In the genomic region with DNA sequence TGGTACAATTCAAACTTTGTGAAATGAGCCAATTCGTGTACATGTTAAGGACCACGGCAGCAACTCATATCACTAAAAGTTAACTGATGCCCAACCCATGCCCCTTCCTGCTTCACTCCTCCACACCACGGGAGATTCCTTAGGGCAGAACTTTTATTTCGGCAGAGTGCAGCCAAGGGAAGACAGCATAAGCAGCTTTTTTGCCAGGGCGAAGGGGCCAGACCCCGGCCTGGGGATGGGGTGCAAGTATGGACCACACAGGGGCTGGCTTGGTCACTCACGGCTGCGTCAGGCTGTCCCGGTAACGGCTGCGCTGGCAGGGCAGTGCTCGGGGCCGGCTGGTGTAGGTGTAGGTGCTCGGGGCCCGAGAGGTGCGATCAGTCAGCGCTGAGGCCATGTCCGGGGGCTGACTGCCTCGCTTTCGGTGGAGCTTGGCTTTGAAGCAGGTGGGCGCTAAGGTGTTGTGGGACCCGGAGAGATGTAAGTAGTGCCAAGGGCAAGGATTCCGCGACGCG, we compare ENCODE assay signal across 8 cellular contexts. TPM values are rescaled to one million over a fixed set of nuclear protein-coding genes. Genes with fewer than 3 reads are reported as not detected.
DNase-seq lines count a peak whose midpoint lies in the region; ATAC-seq and TF ChIP-seq lines count a peak whose summit lies in the region.

No MANE protein-coding gene starts in this region.

- ATAC-seq in HG02981 (IDR thresholded peaks at IDR 0.05; ENCODE audit: unreplicated experiment), result peak; percentile 23
- peak; percentile 54 for ATAC-seq in omental fat pad (ENCODE audit: low FRiP score)

- no peaks in the 10 kb centered on the region for H4K20me1 ChIP-seq in SK-N-SH (ENCODE audit: insufficient read depth)
- H4K20me1 ChIP-seq in fibroblast of lung (ENCODE audit: control insufficient read depth, extremely low read depth, insufficient read depth, low read length), result no peaks in the 10 kb centered on the region

- H3K27ac ChIP-seq in SK-N-SH (ENCODE audit: low read depth in 2 of 2, low read length in 1 of 2) (peak overlapping the region; percentile 26 to 84; a peak in 3 of 4 replicates), fibroblast of lung (ENCODE audit: insufficient read depth, low read length) (peak overlapping the region; percentile 74)

- CTCF ChIA-PET in activated CD4-positive, alpha-beta T cell treated with anti-CD3 and anti-CD28 coated beads, Interleukin-2, amount 10 ng/mL, durations not matched to agents 7 days and 5 days (lab: Charles Lee), result interaction anchor here (0.7 to 3.3 kb wide), 8 partner anchors 10 to 129 kb away, joined by 3 to 12 read pairs (median 4); no protein-coding TSS in a partner anchor
- CTCF ChIA-PET in SK-N-SH (lab: Yijun Ruan, JAX), result interaction anchor here (1.2 to 2.5 kb wide), 7 partner anchors 10 to 308 kb away, joined by 3 to 7 read pairs (median 5); no protein-coding TSS in a partner anchor

- peaks cover 37% of the 10 kb centered on the region for H3K4me1 Mint-ChIP-seq in activated CD4-positive, alpha-beta T cell treated with anti-CD3 and anti-CD28 coated beads, Interleukin-2, amount 10 ng/mL, durations not matched to agents 7 days and 5 days

- H3K36me3 ChIP-seq in SK-N-SH (replicated peaks in 1 of 2; ENCODE audit: control insufficient read depth in 1 of 2, insufficient read depth in 2 of 2, low read length in 1 of 2), result peaks cover 0 to 1% of the 10 kb centered on the region in 2 experiments
- H3K36me3 ChIP-seq in fibroblast of lung (ENCODE audit: control insufficient read depth, insufficient read depth, low read length), result no peaks in the 10 kb centered on the region

- peaks cover 1% of the 10 kb centered on the region for H3K36me3 Mint-ChIP-seq in activated CD4-positive, alpha-beta T cell treated with anti-CD3 and anti-CD28 coated beads, Interleukin-2, amount 10 ng/mL, durations not matched to agents 7 days and 5 days (ENCODE audit: low read depth)

- no peaks in the 10 kb centered on the region for H3K27me3 ChIP-seq in SK-N-SH (ENCODE audit: insufficient read depth)
- no peaks in the 10 kb centered on the region for H3K27me3 ChIP-seq in fibroblast of lung (ENCODE audit: control insufficient read depth, insufficient read depth, low read length)

- H2AFZ ChIP-seq in SK-N-SH (ENCODE audit: low read depth) (peak overlapping the region; percentile 85), fibroblast of lung (ENCODE audit: low read length) (peak overlapping the region; percentile 97)

- no peaks in the 10 kb centered on the region for H3K27me3 Mint-ChIP-seq in activated CD4-positive, alpha-beta T cell treated with anti-CD3 and anti-CD28 coated beads, Interleukin-2, amount 10 ng/mL, durations not matched to agents 7 days and 5 days

- no peak for TF ChIP-seq CTCF in SK-N-SH (IDR thresholded peaks at IDR 0.05)
- no peak for TF ChIP-seq CTCF in fibroblast of lung (conservative IDR thresholded peaks at IDR 0.05 in 1 of 2, IDR thresholded peaks at IDR 0.05 in 1 of 2; ENCODE audit: low read depth in 1 of 2, low read length in 2 of 2)
- no peak for TF ChIP-seq CTCF in omental fat pad (IDR thresholded peaks at IDR 0.05)

- H3K9ac ChIP-seq in SK-N-SH (peak overlapping the region; percentile 85), fibroblast of lung (ENCODE audit: insufficient read depth, low read length) (peak overlapping the region; percentile 70)

- no peak for TF ChIP-seq EP300 in SK-N-SH (IDR thresholded peaks at IDR 0.05; ENCODE audit: borderline replicate concordance in 1 of 2, low read depth in 1 of 2, low read length in 1 of 2)

- TF ChIP-seq RAD21 in SK-N-SH (IDR thresholded peaks at IDR 0.05; ENCODE audit: low read length), result no peak

- peaks cover 0 to 6% of the 10 kb centered on the region in 2 experiments; a peak in 3 of 4 replicates for H3K4me1 ChIP-seq in SK-N-SH (ENCODE audit: control insufficient read depth in 1 of 2, insufficient read depth in 2 of 2, low read depth in 1 of 2, low read length in 1 of 2)
- peaks cover 8% of the 10 kb centered on the region for H3K4me1 ChIP-seq in fibroblast of lung (ENCODE audit: control insufficient read depth, extremely low read depth, insufficient read depth, low read length)

- POLR2A ChIA-PET in activated CD4-positive, alpha-beta T cell treated with anti-CD3 and anti-CD28 coated beads, Interleukin-2, amount 10 ng/mL, durations not matched to agents 7 days and 5 days (lab: Charles Lee), result no interaction called here
- POLR2A ChIA-PET in SK-N-SH (lab: Yijun Ruan, JAX), result interaction anchor here (0.8 to 1.0 kb wide), 4 partner anchors 22 to 274 kb away, joined by 3 read pairs; no protein-coding TSS in a partner anchor

- H3K9me3 ChIP-seq in SK-N-SH (no peaks in the 10 kb centered on the region), fibroblast of lung (ENCODE audit: control insufficient read depth, insufficient read depth, low read depth, low read length) (no peaks in the 10 kb centered on the region)

- no peaks in the 10 kb centered on the region for H3K9me2 ChIP-seq in SK-N-SH

- H3F3A ChIP-seq in SK-N-SH (replicated peaks; ENCODE audit: insufficient read depth), result no peaks in the 10 kb centered on the region

- H3K9me3 Mint-ChIP-seq in activated CD4-positive, alpha-beta T cell treated with anti-CD3 and anti-CD28 coated beads, Interleukin-2, amount 10 ng/mL, durations not matched to agents 7 days and 5 days, result no peaks in the 10 kb centered on the region

- H3K79me2 ChIP-seq in SK-N-SH (ENCODE audit: insufficient read depth) (peaks cover 8% of the 10 kb centered on the region; the same call in 1 of the 2 replicates), fibroblast of lung (ENCODE audit: control insufficient read depth, insufficient read depth, low read length) (no peaks in the 10 kb centered on the region)

- H3K4me3 ChIP-seq in SK-N-SH (ENCODE audit: low read depth in 2 of 2, low read length in 1 of 2), result peak overlapping the region; percentile 63 to 92
- H3K4me3 ChIP-seq in fibroblast of lung (replicated peaks in 1 of 4; ENCODE audit: control extremely low read depth in 1 of 4, insufficient read depth in 1 of 4, low read depth in 3 of 4, low read length in 4 of 4), result peak overlapping the region; percentile 75 to 86 (median 85)

- H3K4me3 Mint-ChIP-seq in activated CD4-positive, alpha-beta T cell treated with anti-CD3 and anti-CD28 coated beads, Interleukin-2, amount 10 ng/mL, durations not matched to agents 7 days and 5 days, result peak overlapping the region; percentile 94

- peak overlapping the region; percentile 88 for H3K27ac Mint-ChIP-seq in activated CD4-positive, alpha-beta T cell treated with anti-CD3 and anti-CD28 coated beads, Interleukin-2, amount 10 ng/mL, durations not matched to agents 7 days and 5 days

- 2% methylated on average over 21 of the region's 26 CpGs for WGBS in SK-N-SH (ENCODE audit: low lambda C conversion rate)

- H3K4me2 ChIP-seq in SK-N-SH (peak overlapping the region; percentile 97), fibroblast of lung (ENCODE audit: extremely low read depth, insufficient read depth, low read length) (peak overlapping the region; percentile 98)

- DNase-seq in activated CD4-positive, alpha-beta T cell treated with anti-CD3 and anti-CD28 coated beads, Interleukin-2, amount 10 ng/mL, durations not matched to agents 7 days and 5 days, result no peak
- DNase-seq in activated CD4-positive, alpha-beta T cell treated with anti-CD3 and anti-CD28 coated beads, Interleukin-2, amount 50 U/mL, for 48 hours, result no peak
- no peak for DNase-seq in SK-N-SH
- peak in 1 of 2 donors; percentile 11 for DNase-seq in fibroblast of lung (ENCODE audit: low read depth in 2 of 2)
- DNase-seq in omental fat pad (ENCODE audit: low spot score), result no peak
- DNase-seq in HK-2 (ENCODE audit: unreplicated experiment), result no peak
- no peak for DNase-seq in NCI-H446 treated with DMSO at 0.1 percent for 48 hours (lab: John Stamatoyannopoulos, UW)

TF ChIP-seq in SK-N-SH, 30 proteins besides CTCF, POLR2A, EP300 and RAD21 (continues in another document):
- no peak for TF ChIP-seq TEAD4 (IDR thresholded peaks at IDR 0.05; ENCODE audit: borderline replicate concordance, insufficient read depth)
- no peak for TF ChIP-seq EZH2phosphoT487 (IDR thresholded peaks at IDR 0.05; ENCODE audit: borderline replicate concordance, low read depth)
- TF ChIP-seq JUND (IDR thresholded peaks at IDR 0.05), result no peak
- TF ChIP-seq MEF2A (IDR thresholded peaks at IDR 0.05; ENCODE audit: borderline replicate concordance, low read depth), result no peak
- TF ChIP-seq CHD2 (IDR thresholded peaks at IDR 0.05; ENCODE audit: low read length, partially characterized antibody), result no peak
- no peak for TF ChIP-seq SMC3 (IDR thresholded peaks at IDR 0.05; ENCODE audit: low read depth, low read length)
- no peak for TF ChIP-seq FOXJ3 (CRISPR knock-in tag; IDR thresholded peaks at IDR 0.05)
- TF ChIP-seq NRF1 (IDR thresholded peaks at IDR 0.05; ENCODE audit: low read depth, low read length), result no peak
- TF ChIP-seq, protein P1, sequence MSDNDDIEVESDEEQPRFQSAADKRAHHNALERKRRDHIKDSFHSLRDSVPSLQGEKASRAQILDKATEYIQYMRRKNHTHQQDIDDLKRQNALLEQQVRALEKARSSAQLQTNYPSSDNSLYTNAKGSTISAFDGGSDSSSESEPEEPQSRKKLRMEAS (IDR thresholded peaks at IDR 0.05; ENCODE audit: low read depth), result no peak
- TF ChIP-seq RXRA (IDR thresholded peaks at IDR 0.05; ENCODE audit: borderline replicate concordance, low read depth), result no peak
- TF ChIP-seq SIN3A (IDR thresholded peaks at IDR 0.05; ENCODE audit: borderline replicate concordance, low read depth, low read length), result no peak
- TF ChIP-seq GABPA (IDR thresholded peaks at IDR 0.05; ENCODE audit: low read depth), result no peak

RNA-seq across cellular contexts. Expression of gene RSPH3, which starts 0.8 kb away (rescaled TPM):
- total RNA-seq in activated CD4-positive, alpha-beta T cell treated with anti-CD3 and anti-CD28 coated beads, Interleukin-2, amount 10 ng/mL, durations not matched to agents 7 days and 5 days, result 1 to 10 TPM; 2.4 to 2.9 TPM
- polyA plus RNA-seq in SK-N-SH (2012; rRNA removed), result 2.1 and 2.6 TPM in 2 replicates
- polyA plus RNA-seq in SK-N-SH (2012; cell fraction: cytosol; rRNA removed), result 2.5 and 2.7 TPM in 2 replicates
- 2.9 and 4.1 TPM in 2 replicates for polyA plus RNA-seq in SK-N-SH (2012; cell fraction: nucleus; rRNA removed)
- total RNA-seq in fibroblast of lung, result 3.6 and 5.9 TPM in 2 replicates
- 1.4 and 2.3 TPM in 2 replicates for polyA plus RNA-seq in fibroblast of lung
- polyA plus RNA-seq in fibroblast of lung (2012), result 2.5 and 5.0 TPM in 2 replicates
- polyA minus RNA-seq in fibroblast of lung (ENCODE audit: low replicate concordance), result 1.5 and 1.9 TPM in 2 replicates
- total RNA-seq in omental fat pad, result 10 to 100 TPM in 1 of 4 donors, 1 to 10 TPM in 3; 6.4 to 11.7 (median 7.5) TPM

RNA-seq across cellular contexts. Expression of gene TAGAP, which starts 45.6 kb away (rescaled TPM):
- total RNA-seq in activated CD4-positive, alpha-beta T cell treated with anti-CD3 and anti-CD28 coated beads, Interleukin-2, amount 10 ng/mL, durations not matched to agents 7 days and 5 days, result 10 to 100 TPM; 60.3 to 67.9 TPM
- polyA plus RNA-seq in SK-N-SH (2012; rRNA removed) (not detected in 2 replicates), fibroblast of lung (not detected in 2 replicates)
- polyA plus RNA-seq in SK-N-SH (2012; cell fraction: cytosol; rRNA removed), result not detected in 2 replicates
- polyA plus RNA-seq in SK-N-SH (2012; cell fraction: nucleus; rRNA removed), result not detected in 2 replicates
- total RNA-seq in fibroblast of lung (under 0.01 TPM in 1 of 2 replicates, not detected in the other), omental fat pad (1 to 10 TPM; 3.1 to 5.7 (median 4.8) TPM)
- polyA plus RNA-seq in fibroblast of lung (2012), result not detected in 2 replicates
- polyA minus RNA-seq in fibroblast of lung (ENCODE audit: low replicate concordance), result not detected in 2 replicates

Comparison
In these comparisons a context has a peak if more than half of its experiments do, and no peak if none do; other contexts are left out.
1. RNA of gene TAGAP, which starts 45.6 kb away (total RNA-seq): 60.3 to 67.9 TPM in activated CD4-positive, alpha-beta T cell treated with anti-CD3 and anti-CD28 coated beads, Interleukin-2, amount 10 ng/mL, durations not matched to agents 7 days and 5 days; 3.1 to 5.7 TPM in omental fat pad and under 0.01 TPM in fibroblast of lung; every median in the first group is over 4 times any median in the second.